1 cellular context compared by ENCODE assay signal in the genomic region with DNA sequence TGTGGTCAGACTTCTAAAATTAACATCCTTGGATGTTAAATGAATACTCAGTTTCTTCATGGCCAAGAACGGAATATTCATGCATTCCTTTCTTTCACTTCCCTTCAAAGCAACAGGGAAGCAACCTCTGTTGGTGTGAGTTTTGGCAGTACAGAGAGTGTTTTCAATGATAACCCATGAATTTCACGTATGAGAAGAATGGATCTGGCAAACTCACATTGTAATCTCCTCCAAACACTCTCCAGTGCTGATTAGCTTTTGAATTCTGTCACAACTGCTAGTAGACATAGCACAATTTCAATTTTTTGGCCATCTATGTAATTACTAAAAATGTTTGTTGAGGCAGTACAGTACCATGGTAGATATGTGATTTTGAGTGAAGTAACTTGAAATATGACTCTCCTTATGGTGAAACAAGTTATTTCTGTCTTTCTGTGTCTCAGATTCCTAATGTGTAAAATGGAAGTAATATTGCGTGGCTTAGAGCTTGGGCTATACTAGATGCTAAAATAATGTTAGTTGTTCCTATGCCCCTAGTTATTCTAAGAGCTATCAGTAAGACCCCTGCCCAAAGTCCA.
TF ChIP-seq lines count a peak whose summit lies in the region.

No MANE protein-coding gene starts in this region.

TF ChIP-seq in IMR-90, 13 proteins besides CTCF, POLR2A, EP300 and RAD21 (continued from another document):
- TF ChIP-seq MXI1 (IDR thresholded peaks at IDR 0.05; ENCODE audit: borderline replicate concordance, low read depth, low read length), result no peak
- TF ChIP-seq MAFK (IDR thresholded peaks at IDR 0.05; ENCODE audit: low read depth, low read length), result no peak
- no peak for TF ChIP-seq FOS (IDR thresholded peaks at IDR 0.05; ENCODE audit: low read depth, low read length)
- TF ChIP-seq CEBPB (IDR thresholded peaks at IDR 0.05; ENCODE audit: low read depth, low read length), result no peak
